10 cellular contexts compared by ENCODE assay signal in genomic region chr6:57190140-57190539, GRCh38. TPM values are rescaled to one million over a fixed set of nuclear protein-coding genes. Genes with fewer than 3 reads are reported as not detected.
DNase-seq lines count a peak whose midpoint lies in the region; ATAC-seq and TF ChIP-seq lines count a peak whose summit lies in the region.
"Had no signal": no experiment of that assay in that cellular context is flagged by ENCODE, and none has a peak within 500 bp of the region (broad histone marks: within the 10 kb centered on the region; RNA-seq: fewer than 3 reads in every experiment).

No MANE protein-coding gene starts in this region.

- TF ChIP-seq CTCF in AG09319 (IDR thresholded peaks at IDR 0.05; ENCODE audit: low read depth, low read length) = peak; percentile 48
- TF ChIP-seq CTCF in right lobe of liver (IDR thresholded peaks at IDR 0.05) = peak in 3 of 4 donors; percentile 25 to 31 (median 27)
- TF ChIP-seq CTCF in CD8-positive, alpha-beta T cell (IDR thresholded peaks at IDR 0.05) = no peak

- intact Hi-C loops in right lobe of liver (cut with DNase I) = no loop called here
- intact Hi-C loops in CD8-positive, alpha-beta T cell (cut with DNase I, micrococcal nuclease) = loop anchor here in 1 of 2 experiments (1.0 kb wide), 1 partner anchor 126 kb away; no protein-coding TSS in a partner anchor

- no peaks in the 10 kb centered on the region for H3K4me1 Mint-ChIP-seq in CD8-positive, alpha-beta T cell (ENCODE audit: low read depth)

- H3K27ac ChIP-seq in right lobe of liver = no peak overlapping the region
- H3K27ac ChIP-seq in CD8-positive, alpha-beta T cell (ENCODE audit: low read depth, low read length) = no peak overlapping the region

- H3K27me3 ChIP-seq in right lobe of liver = no peaks in the 10 kb centered on the region
- no peaks in the 10 kb centered on the region for H3K27me3 ChIP-seq in CD8-positive, alpha-beta T cell (ENCODE audit: insufficient read depth, low read length)

- CTCF ChIA-PET in CD8-positive, alpha-beta T cell (lab: Charles Lee) = interaction anchor here (0.7 kb wide), 1 partner anchor 93 kb away, joined by 3 read pairs; no protein-coding TSS in a partner anchor

- no peaks in the 10 kb centered on the region for H3K27me3 Mint-ChIP-seq in CD8-positive, alpha-beta T cell (ENCODE audit: low read depth)

- no peaks in the 10 kb centered on the region for H3K9me3 Mint-ChIP-seq in CD8-positive, alpha-beta T cell

- ATAC-seq in right lobe of liver (peak in 1 of 4 donors; percentile 43), HG03460 (IDR thresholded peaks at IDR 0.05; ENCODE audit: unreplicated experiment) (no peak)
- no peak for ATAC-seq in CD8-positive, alpha-beta T cell

- POLR2A ChIA-PET in CD8-positive, alpha-beta T cell (lab: Charles Lee) = no interaction called here

- no peaks in the 10 kb centered on the region for H3K36me3 ChIP-seq in right lobe of liver
- H3K36me3 ChIP-seq in CD8-positive, alpha-beta T cell (ENCODE audit: insufficient read depth, low read length) = no peaks in the 10 kb centered on the region

- DNase-seq in AG09319 (ENCODE audit: extremely low read depth, low read depth) (no peak), HT-29 (ENCODE audit: low spot score) (peak; percentile 41), amniotic stem cell (lab: John Stamatoyannopoulos, UW) (peak; percentile 8), right lobe of liver (no peak), NCI-H1048 (lab: John Stamatoyannopoulos, UW) (no peak)
- DNase-seq in central memory CD4-positive, alpha-beta T cell = no peak
- DNase-seq in CD8-positive, alpha-beta T cell = no peak
- DNase-seq: activated effector memory CD4-positive, alpha-beta T cell treated with anti-CD3 and anti-CD28 coated beads, Interleukin-2, amount 50 U/mL, for 16 hours; kidney had no signal

- WGBS in right lobe of liver (ENCODE audit: insufficient coverage, low coverage, low lambda C conversion rate, missing lambda C conversion rate) = 66% methylated on average over 2 of the region's 2 CpGs

- no peak overlapping the region for H3K27ac Mint-ChIP-seq in CD8-positive, alpha-beta T cell

- H3K36me3 Mint-ChIP-seq in CD8-positive, alpha-beta T cell = peaks cover 4% of the 10 kb centered on the region

- H3K9me3 ChIP-seq in right lobe of liver = no peaks in the 10 kb centered on the region
- no peaks in the 10 kb centered on the region for H3K9me3 ChIP-seq in CD8-positive, alpha-beta T cell (ENCODE audit: low read length)

- no peak overlapping the region for H3K4me3 ChIP-seq in right lobe of liver
- no peak overlapping the region for H3K4me3 ChIP-seq in CD8-positive, alpha-beta T cell (ENCODE audit: low read depth, low read length)

- TF ChIP-seq POLR2A in right lobe of liver (IDR thresholded peaks at IDR 0.05) = no peak

- H3K4me1 ChIP-seq in right lobe of liver = peaks cover 0 to 2% (median 0%) of the 10 kb centered on the region in 4 donors
- no peaks in the 10 kb centered on the region for H3K4me1 ChIP-seq in CD8-positive, alpha-beta T cell (ENCODE audit: insufficient read depth, low read length)

- no peak overlapping the region for H3K4me3 Mint-ChIP-seq in CD8-positive, alpha-beta T cell

RNA-seq across cellular contexts. Expression of gene BAG2, which starts 18.0 kb away (rescaled TPM):
- total RNA-seq in HT-29 (2014; rRNA removed; shearing (Covaris generic)) = 6.5 and 8.5 TPM in 2 replicates
- 1 to 10 TPM; 2.8 to 6.2 (median 4.3) TPM for total RNA-seq in right lobe of liver
- total RNA-seq in CD8-positive, alpha-beta T cell = 1 to 10 TPM; 4.6 to 5.0 TPM

RNA-seq across cellular contexts. Expression of gene RAB23, which starts 32.0 kb away (rescaled TPM):
- 4.5 and 5.1 TPM in 2 replicates for total RNA-seq in HT-29 (2014; rRNA removed; shearing (Covaris generic))
- total RNA-seq in right lobe of liver = 1 to 10 TPM; 2.0 to 3.1 (median 2.5) TPM
- under 1 TPM; 0.08 TPM for total RNA-seq in CD8-positive, alpha-beta T cell

Comparison
In these comparisons a context has a peak if more than half of its experiments do, and no peak if none do; other contexts are left out.
1. DNase-seq: peak in HT-29 (single experiment) and amniotic stem cell (single experiment); none in AG09319 (single experiment), right lobe of liver (0 of 3), central memory CD4-positive, alpha-beta T cell (single experiment), CD8-positive, alpha-beta T cell (0 of 7) and NCI-H1048 (single experiment).